Comparison of ENCODE assay signal across 21 cellular contexts in the genomic region with DNA sequence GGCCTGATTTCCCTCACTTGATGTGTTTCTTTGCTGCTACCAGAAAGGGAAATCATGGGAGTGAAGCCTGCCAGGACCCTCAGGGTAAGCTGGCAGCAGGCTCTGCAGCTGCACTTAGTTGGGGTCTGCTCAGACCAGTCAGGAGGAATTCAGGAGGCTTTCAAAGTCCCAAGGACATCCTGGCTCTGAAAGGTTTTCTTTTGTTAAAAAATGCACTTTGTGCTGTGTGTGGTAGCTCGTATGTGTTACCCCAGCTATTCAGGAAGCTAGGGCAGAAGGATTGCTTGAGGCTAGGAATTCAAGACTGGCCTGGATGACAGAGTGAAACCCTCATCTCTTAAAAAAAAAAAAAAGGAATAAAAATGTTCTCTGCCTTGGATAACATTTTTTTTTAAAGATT.
"Had no signal": no experiment of that assay in that cellular context is flagged by ENCODE, and none has a peak within 500 bp of the region (broad histone marks: within the 10 kb centered on the region; RNA-seq: fewer than 3 reads in every experiment).

No MANE protein-coding gene starts in this region.

- ATAC-seq: left cardiac atrium; left lung; naive thymus-derived CD8-positive, alpha-beta T cell; right lobe of liver; stimulated activated naive B cell treated with anti-CD40 and anti-IgM and Interleukin-4, amounts not matched to agents 10 μg/mL and 1 μg/mL and 100 μg/mL, for 72 hours had no signal

- H3K9me3 ChIP-seq: esophagus squamous epithelium, left lung, ovary, right lobe of liver, suprapubic skin, transverse colon, vagina had no signal

- H3K27me3 ChIP-seq: left lung, ovary, right lobe of liver, suprapubic skin, transverse colon, vagina had no signal

- H3K4me3 ChIP-seq: dorsolateral prefrontal cortex, esophagus squamous epithelium, left lung, ovary, right lobe of liver, suprapubic skin, transverse colon, vagina had no signal

- H3K9me3 Mint-ChIP-seq: naive thymus-derived CD8-positive, alpha-beta T cell; nephron progenitor cell; stimulated activated naive B cell treated with anti-CD40 and anti-IgM and Interleukin-4, amounts not matched to agents 10 μg/mL and 1 μg/mL and 100 μg/mL, for 72 hours; stimulated activated naive CD8-positive, alpha-beta T cell treated with anti-CD3 and anti-CD28 coated beads, Interleukin-15, Interleukin-2, amounts not matched to agents 100 ng/mL and 50 ng/mL, for 24 hours had no signal

- H3K36me3 Mint-ChIP-seq: naive thymus-derived CD8-positive, alpha-beta T cell; stimulated activated naive B cell treated with anti-CD40 and anti-IgM and Interleukin-4, amounts not matched to agents 10 μg/mL and 1 μg/mL and 100 μg/mL, for 72 hours had no signal

- DNase-seq: dorsolateral prefrontal cortex; effector CD4-positive, alpha-beta T cell; erythroblast; esophagus squamous epithelium; left cardiac atrium; left lung; mesenchymal stem cell; naive thymus-derived CD8-positive, alpha-beta T cell; nephron progenitor cell; occipital lobe; ovary; posterior cingulate gyrus; right lobe of liver; small intestine; stimulated activated CD4-positive, alpha-beta T cell treated with anti-CD3 and anti-CD28 coated beads, Interleukin-15, amount 100 ng/mL, for 24 hours; stimulated activated CD4-positive, alpha-beta T cell treated with anti-CD3 and anti-CD28 coated beads, Interleukin-2, amount 100 ng/mL, for 48 hours; stimulated activated naive B cell treated with anti-CD40 and anti-IgM and Interleukin-4, amounts not matched to agents 10 μg/mL and 1 μg/mL and 100 μg/mL, for 72 hours; transverse colon had no signal

- H3K27ac Mint-ChIP-seq: naive thymus-derived CD8-positive, alpha-beta T cell; nephron progenitor cell; stimulated activated naive B cell treated with anti-CD40 and anti-IgM and Interleukin-4, amounts not matched to agents 10 μg/mL and 1 μg/mL and 100 μg/mL, for 72 hours; stimulated activated naive CD8-positive, alpha-beta T cell treated with anti-CD3 and anti-CD28 coated beads, Interleukin-15, Interleukin-2, amounts not matched to agents 100 ng/mL and 50 ng/mL, for 24 hours had no signal

- H3K4me3 Mint-ChIP-seq: naive thymus-derived CD8-positive, alpha-beta T cell; nephron progenitor cell; stimulated activated naive B cell treated with anti-CD40 and anti-IgM and Interleukin-4, amounts not matched to agents 10 μg/mL and 1 μg/mL and 100 μg/mL, for 72 hours; stimulated activated naive CD8-positive, alpha-beta T cell treated with anti-CD3 and anti-CD28 coated beads, Interleukin-15, Interleukin-2, amounts not matched to agents 100 ng/mL and 50 ng/mL, for 24 hours had no signal

- H3K27ac ChIP-seq: dorsolateral prefrontal cortex, esophagus squamous epithelium, left lung, ovary, right lobe of liver, suprapubic skin, transverse colon, vagina had no signal

- H3K4me1 ChIP-seq: esophagus squamous epithelium, left lung, right lobe of liver, suprapubic skin, transverse colon, vagina had no signal

- H3K4me1 Mint-ChIP-seq: naive thymus-derived CD8-positive, alpha-beta T cell; nephron progenitor cell; stimulated activated naive B cell treated with anti-CD40 and anti-IgM and Interleukin-4, amounts not matched to agents 10 μg/mL and 1 μg/mL and 100 μg/mL, for 72 hours had no signal

- H3K36me3 ChIP-seq: esophagus squamous epithelium, left lung, ovary, right lobe of liver, suprapubic skin, transverse colon, vagina had no signal
